ENCODE assay signal across 1 cellular context in genomic region chr21:43645987-43646386, GRCh38.
TF ChIP-seq lines count a peak whose summit lies in the region.

No MANE protein-coding gene starts in this region.

TF ChIP-seq in HepG2, 621 proteins besides CTCF, POLR2A, EP300 and RAD21:
- no peak for TF ChIP-seq FOXC1 (CRISPR knock-in tag; IDR thresholded peaks at IDR 0.05; ENCODE audit: borderline replicate concordance)
- TF ChIP-seq ZEB1 (IDR thresholded peaks at IDR 0.05; ENCODE audit: insufficient replicate concordance, low read depth) = no peak
- no peak for TF ChIP-seq THAP9 (CRISPR knock-in tag; IDR thresholded peaks at IDR 0.05; ENCODE audit: borderline replicate concordance)
- no peak for TF ChIP-seq ZNF552 (CRISPR knock-in tag; IDR thresholded peaks at IDR 0.05; ENCODE audit: borderline replicate concordance)
- TF ChIP-seq HOXA3 (CRISPR knock-in tag; IDR thresholded peaks at IDR 0.05) = no peak
- no peak for TF ChIP-seq CBX5 (CRISPR knock-in tag; IDR thresholded peaks at IDR 0.05; ENCODE audit: borderline replicate concordance)
- TF ChIP-seq MAFK (conservative IDR thresholded peaks at IDR 0.05 in 1 of 2, IDR thresholded peaks at IDR 0.05 in 1 of 2; ENCODE audit: low read length in 2 of 2) = no peak
- no peak for TF ChIP-seq MTA1 (CRISPR knock-in tag; IDR thresholded peaks at IDR 0.05; ENCODE audit: borderline replicate concordance)
- no peak for TF ChIP-seq SNAPC4 (CRISPR knock-in tag; IDR thresholded peaks at IDR 0.05)
- TF ChIP-seq MBD4 (IDR thresholded peaks at IDR 0.05; ENCODE audit: borderline replicate concordance, low read length) = no peak
- TF ChIP-seq ZNF790 (CRISPR knock-in tag; IDR thresholded peaks at IDR 0.05; ENCODE audit: borderline replicate concordance) = no peak
- TF ChIP-seq ZNF275 (CRISPR knock-in tag; IDR thresholded peaks at IDR 0.05; ENCODE audit: borderline replicate concordance) = no peak
- TF ChIP-seq KLF11 (CRISPR knock-in tag; IDR thresholded peaks at IDR 0.05) = no peak
- TF ChIP-seq SMARCE1 (IDR thresholded peaks at IDR 0.05; ENCODE audit: borderline replicate concordance) = no peak
- TF ChIP-seq TCF7 (IDR thresholded peaks at IDR 0.05; ENCODE audit: low read depth) = no peak
- TF ChIP-seq NBN (conservative IDR thresholded peaks at IDR 0.05) = no peak
